In genomic region chr6:134891633-134892032, GRCh38 we compare ENCODE assay signal across 2 cellular contexts.
TF ChIP-seq lines count a peak whose summit lies in the region.

No MANE protein-coding gene starts in this region.

TF ChIP-seq in liver, 16 proteins besides CTCF, POLR2A, EP300 and RAD21 (continued from another document):
- no peak for TF ChIP-seq ZBTB33 (IDR thresholded peaks at IDR 0.05)
- TF ChIP-seq MAX (IDR thresholded peaks at IDR 0.05) = no peak
- TF ChIP-seq YY1 (IDR thresholded peaks at IDR 0.05) = no peak
- TF ChIP-seq FOXA1 (IDR thresholded peaks at IDR 0.05) = no peak
- TF ChIP-seq FOXA2 (IDR thresholded peaks at IDR 0.05) = no peak
- TF ChIP-seq JUND (IDR thresholded peaks at IDR 0.05) = no peak
- TF ChIP-seq NR2F2 (IDR thresholded peaks at IDR 0.05) = no peak
- no peak for TF ChIP-seq GABPA (IDR thresholded peaks at IDR 0.05 in 1 of 2, conservative IDR thresholded peaks at IDR 0.05 in 1 of 2)
- no peak for TF ChIP-seq TAF1 (conservative IDR thresholded peaks at IDR 0.05)
- TF ChIP-seq HNF4G (IDR thresholded peaks at IDR 0.05) = peak; percentile 45
- no peak for TF ChIP-seq EGR1 (IDR thresholded peaks at IDR 0.05; ENCODE audit: low read depth in 2 of 2)
- peak; percentile 22 for TF ChIP-seq SP1 (IDR thresholded peaks at IDR 0.05)
- TF ChIP-seq HNF4A (conservative IDR thresholded peaks at IDR 0.05) = peak; percentile 71 to 85
- TF ChIP-seq REST (IDR thresholded peaks at IDR 0.05) = no peak

TF ChIP-seq in HepG2, 621 proteins besides CTCF, POLR2A, EP300 and RAD21 (continued from another document):
- no peak for TF ChIP-seq HNF1A (IDR thresholded peaks at IDR 0.05; ENCODE audit: low read depth)
- no peak for TF ChIP-seq HNF1A (CRISPR knock-in tag; IDR thresholded peaks at IDR 0.05; ENCODE audit: borderline replicate concordance)
- TF ChIP-seq ZNF570 (CRISPR knock-in tag; IDR thresholded peaks at IDR 0.05; ENCODE audit: borderline replicate concordance) = no peak
- no peak for TF ChIP-seq MTF1 (CRISPR knock-in tag; IDR thresholded peaks at IDR 0.05)
